In genomic region chr20:56995635-56996075, GRCh38 we compare ENCODE assay signal across 1 cellular context.
TF ChIP-seq lines count a peak whose summit lies in the region.

No MANE protein-coding gene starts in this region.

TF ChIP-seq in H1, 55 proteins besides CTCF, POLR2A, EP300 and RAD21 (continued from another document):
- peak; percentile 50; the same call in 1 of the 2 replicates for TF ChIP-seq YY1 (IDR thresholded peaks at IDR 0.05; ENCODE audit: low read depth, low read length)
- TF ChIP-seq MAX (IDR thresholded peaks at IDR 0.05), result peak; percentile 78
- TF ChIP-seq E2F6 (IDR thresholded peaks at IDR 0.05), result peak; percentile 56
- TF ChIP-seq SIRT6 (IDR thresholded peaks at IDR 0.05; ENCODE audit: low read length), result no peak
- TF ChIP-seq HDAC2 (IDR thresholded peaks at IDR 0.05; ENCODE audit: borderline replicate concordance in 1 of 2, low read depth in 2 of 2, low read length in 2 of 2), result 0 out of 4 replicates have a peak, but pooled peaks of 1 of the 2 experiments have one; percentile 30
- TF ChIP-seq RXRA (IDR thresholded peaks at IDR 0.05; ENCODE audit: insufficient read depth, low read depth, low read length), result no peak
- peak; percentile 14; the same call in 1 of the 2 replicates for TF ChIP-seq USF2 (IDR thresholded peaks at IDR 0.05; ENCODE audit: low read length)
